In genomic region chr11:128472128-128473110, GRCh38 we compare ENCODE assay signal across 9 cellular contexts.
A peak's percentile ranks its signal among the peaks of the same experiment; 100 is the strongest.
DNase-seq lines count a peak whose midpoint lies in the region; ATAC-seq and TF ChIP-seq lines count a peak whose summit lies in the region.
"Had no signal": no experiment of that assay in that cellular context is flagged by ENCODE, and none has a peak within 500 bp of the region (broad histone marks: within the 10 kb centered on the region; RNA-seq: fewer than 3 reads in every experiment).

No MANE protein-coding gene starts in this region.

- DNase-seq in BJ (ENCODE audit: low read depth) (peak; percentile 44), SW 1271 (lab: John Stamatoyannopoulos, UW) (no peak), Calu3 (no peak), NCI-H2196 treated with DMSO at 0.1 percent for 48 hours (lab: John Stamatoyannopoulos, UW; ENCODE audit: unreplicated experiment) (no peak)
- peak; percentile 62 for DNase-seq in activated T-helper 2 cell treated with anti-CD3 and anti-CD28 coated beads, Interferon-gamma antibody, Interleukin-2, Interleukin-4, amounts not matched to agents 10 μg/mL and 5 μg/mL and 100 μg/mL, durations not matched to agents 14 hours and 24 hours and 36 hours (ENCODE audit: low spot score)

- CTCF ChIA-PET in BJ (lab: Yijun Ruan, JAX) (interaction anchor here (0.7 to 2.7 kb wide), 2 partner anchors 14 to 16 kb away, joined by 3 to 9 read pairs; no protein-coding TSS in a partner anchor), Calu3 (lab: Charles Lee) (no interaction called here)

- intact Hi-C loops in activated T-helper 2 cell treated with anti-CD3 and anti-CD28 coated beads, Interferon-gamma antibody, Interleukin-2, Interleukin-4, amounts not matched to agents 10 μg/mL and 5 μg/mL and 100 μg/mL, durations not matched to agents 14 hours and 24 hours and 36 hours (cut with micrococcal nuclease) = loop anchor here (1.0 to 5.0 kb wide), 14 partner anchors 10 to 290 kb away; no protein-coding TSS in a partner anchor
- intact Hi-C loops in Calu3 (cut with micrococcal nuclease; ENCODE audit: unreplicated experiment) = loop anchor here (10.0 kb wide), 1 partner anchor 298 kb away; no protein-coding TSS in a partner anchor

- peaks cover 94% of the 10 kb centered on the region for H3K4me1 Mint-ChIP-seq in activated T-helper 2 cell treated with anti-CD3 and anti-CD28 coated beads, Interferon-gamma antibody, Interleukin-2, Interleukin-4, amounts not matched to agents 10 μg/mL and 5 μg/mL and 100 μg/mL, durations not matched to agents 14 hours and 24 hours and 36 hours (ENCODE audit: low read depth)
- peaks cover 59% of the 10 kb centered on the region for H3K4me1 Mint-ChIP-seq in Calu3 (ENCODE audit: low read depth, unreplicated experiment)

- TF ChIP-seq CTCF in BJ (IDR thresholded peaks at IDR 0.05; ENCODE audit: insufficient read depth, low read depth, low read length) (no peak), Calu3 (IDR thresholded peaks at IDR 0.05; ENCODE audit: unreplicated experiment) (no peak)

- peaks cover 61 to 65% of the 10 kb centered on the region in 2 donors for H3K4me1 ChIP-seq in mucosa of rectum (ENCODE audit: control insufficient read depth in 2 of 2, insufficient read depth in 2 of 2, low read length in 2 of 2)

- H3K36me3 Mint-ChIP-seq in activated T-helper 2 cell treated with anti-CD3 and anti-CD28 coated beads, Interferon-gamma antibody, Interleukin-2, Interleukin-4, amounts not matched to agents 10 μg/mL and 5 μg/mL and 100 μg/mL, durations not matched to agents 14 hours and 24 hours and 36 hours (ENCODE audit: low read depth) = peaks cover 99% of the 10 kb centered on the region
- H3K36me3 Mint-ChIP-seq in Calu3 (ENCODE audit: insufficient read depth, unreplicated experiment) = peaks cover 27% of the 10 kb centered on the region

- no peaks in the 10 kb centered on the region for H3K9me3 ChIP-seq in mucosa of rectum (ENCODE audit: control insufficient read depth in 2 of 2, low read length in 2 of 2)
- H3K9me3 ChIP-seq: thoracic aorta had no signal

- H3K36me3 ChIP-seq in BJ (ENCODE audit: control insufficient read depth, insufficient read depth, low read length) = peaks cover 10% of the 10 kb centered on the region
- peaks cover 11 to 29% of the 10 kb centered on the region in 2 donors for H3K36me3 ChIP-seq in mucosa of rectum (ENCODE audit: control insufficient read depth in 2 of 2, insufficient read depth in 2 of 2, low read length in 2 of 2)
- H3K36me3 ChIP-seq: thoracic aorta had no signal

- H3K27me3 ChIP-seq in BJ (ENCODE audit: control insufficient read depth, insufficient read depth, low read length) (no peaks in the 10 kb centered on the region), mucosa of rectum (ENCODE audit: control insufficient read depth in 2 of 2, insufficient read depth in 2 of 2, low read length in 2 of 2) (no peaks in the 10 kb centered on the region)

- H3K9me3 Mint-ChIP-seq in activated T-helper 2 cell treated with anti-CD3 and anti-CD28 coated beads, Interferon-gamma antibody, Interleukin-2, Interleukin-4, amounts not matched to agents 10 μg/mL and 5 μg/mL and 100 μg/mL, durations not matched to agents 14 hours and 24 hours and 36 hours = no peaks in the 10 kb centered on the region
- H3K9me3 Mint-ChIP-seq in Calu3 (ENCODE audit: low read depth, unreplicated experiment) = no peaks in the 10 kb centered on the region

- POLR2A ChIA-PET in BJ (lab: Charles Lee) = no interaction called here

- no TSS peak for BruUV-seq in Calu3 (replicated peaks; lab: Mats Ljungman, UMichigan)

- peak overlapping the region; percentile 64 to 75 for H3K27ac ChIP-seq in mucosa of rectum (ENCODE audit: low read depth in 2 of 2, low read length in 2 of 2)

- H3K4me3 ChIP-seq in BJ (ENCODE audit: low read depth, low read length) (no peak overlapping the region), mucosa of rectum (ENCODE audit: low read length in 2 of 2) (peak overlapping the region in 1 of 2 donors; percentile 38)
- H3K4me3 ChIP-seq: thoracic aorta had no signal

- H3K27ac Mint-ChIP-seq in activated T-helper 2 cell treated with anti-CD3 and anti-CD28 coated beads, Interferon-gamma antibody, Interleukin-2, Interleukin-4, amounts not matched to agents 10 μg/mL and 5 μg/mL and 100 μg/mL, durations not matched to agents 14 hours and 24 hours and 36 hours = peak overlapping the region; percentile 95
- H3K27ac Mint-ChIP-seq in Calu3 (ENCODE audit: unreplicated experiment) = no peak overlapping the region

- peak overlapping the region; percentile 75 for H3K4me3 Mint-ChIP-seq in activated T-helper 2 cell treated with anti-CD3 and anti-CD28 coated beads, Interferon-gamma antibody, Interleukin-2, Interleukin-4, amounts not matched to agents 10 μg/mL and 5 μg/mL and 100 μg/mL, durations not matched to agents 14 hours and 24 hours and 36 hours (ENCODE audit: low read depth)
- no peak overlapping the region for H3K4me3 Mint-ChIP-seq in Calu3 (ENCODE audit: low read depth, unreplicated experiment)

- peak overlapping the region; percentile 16 to 48 for H3K9ac ChIP-seq in mucosa of rectum (ENCODE audit: low read depth in 1 of 2, low read length in 2 of 2)

- no peaks in the 10 kb centered on the region for H3K27me3 Mint-ChIP-seq in activated T-helper 2 cell treated with anti-CD3 and anti-CD28 coated beads, Interferon-gamma antibody, Interleukin-2, Interleukin-4, amounts not matched to agents 10 μg/mL and 5 μg/mL and 100 μg/mL, durations not matched to agents 14 hours and 24 hours and 36 hours (ENCODE audit: low read depth)
- no peaks in the 10 kb centered on the region for H3K27me3 Mint-ChIP-seq in Calu3 (ENCODE audit: unreplicated experiment)

- peak; percentile 44 for ATAC-seq in GM19397 (IDR thresholded peaks at IDR 0.05; ENCODE audit: unreplicated experiment)
- ATAC-seq in HG03442 (IDR thresholded peaks at IDR 0.05; ENCODE audit: unreplicated experiment) = peak; percentile 50

Comparison
In these comparisons a context has a peak if more than half of its experiments do, and no peak if none do; other contexts are left out.
1. DNase-seq: peak in BJ (single experiment) and activated T-helper 2 cell treated with anti-CD3 and anti-CD28 coated beads, Interferon-gamma antibody, Interleukin-2, Interleukin-4, amounts not matched to agents 10 μg/mL and 5 μg/mL and 100 μg/mL, durations not matched to agents 14 hours and 24 hours and 36 hours (single experiment); none in SW 1271 (0 of 2), Calu3 (single experiment) and NCI-H2196 treated with DMSO at 0.1 percent for 48 hours (single experiment).